In genomic region chr1:35929730-35930592, GRCh38 we compare ENCODE assay signal across 8 cellular contexts. TPM values are rescaled to one million over a fixed set of nuclear protein-coding genes. Genes with fewer than 3 reads are reported as not detected.
DNase-seq lines count a peak whose midpoint lies in the region; ATAC-seq and TF ChIP-seq lines count a peak whose summit lies in the region.

No MANE protein-coding gene starts in this region.

- no peaks in the 10 kb centered on the region for H3K9me3 Mint-ChIP-seq in activated CD4-positive, alpha-beta memory T cell treated with anti-CD3 and anti-CD28 coated beads, Interleukin-2, amount 10 ng/mL, durations not matched to agents 7 days and 5 days
- no peaks in the 10 kb centered on the region for H3K9me3 Mint-ChIP-seq in endothelial cell (ENCODE audit: unreplicated experiment)

- no peaks in the 10 kb centered on the region for H3K36me3 Mint-ChIP-seq in activated CD4-positive, alpha-beta memory T cell treated with anti-CD3 and anti-CD28 coated beads, Interleukin-2, amount 10 ng/mL, durations not matched to agents 7 days and 5 days (ENCODE audit: low read depth)
- H3K36me3 Mint-ChIP-seq in endothelial cell (ENCODE audit: low read depth, unreplicated experiment): peaks cover 6% of the 10 kb centered on the region

- in situ Hi-C loops in GM13976 (cut with MboI; ENCODE audit: low sequenced_read_pairs, unreplicated experiment): no loop called here

- H3K4me3 Mint-ChIP-seq in activated CD4-positive, alpha-beta memory T cell treated with anti-CD3 and anti-CD28 coated beads, Interleukin-2, amount 10 ng/mL, durations not matched to agents 7 days and 5 days: peak overlapping the region; percentile 83
- peak overlapping the region; percentile 94 for H3K4me3 Mint-ChIP-seq in endothelial cell (ENCODE audit: unreplicated experiment)

- TF ChIP-seq CTCF in GM13976 (IDR thresholded peaks at IDR 0.05; ENCODE audit: borderline replicate concordance, control extremely low read depth, extremely low read depth, insufficient read depth, missing control alignments): no peak
- no peak for TF ChIP-seq CTCF in endothelial cell (IDR thresholded peaks at IDR 0.05; ENCODE audit: unreplicated experiment)

- ATAC-seq in HG03460 (IDR thresholded peaks at IDR 0.05; ENCODE audit: unreplicated experiment): no peak

- peaks cover 30% of the 10 kb centered on the region for H3K4me1 Mint-ChIP-seq in activated CD4-positive, alpha-beta memory T cell treated with anti-CD3 and anti-CD28 coated beads, Interleukin-2, amount 10 ng/mL, durations not matched to agents 7 days and 5 days
- H3K4me1 Mint-ChIP-seq in endothelial cell (ENCODE audit: unreplicated experiment): peaks cover 23% of the 10 kb centered on the region

- no peaks in the 10 kb centered on the region for H3K27me3 Mint-ChIP-seq in activated CD4-positive, alpha-beta memory T cell treated with anti-CD3 and anti-CD28 coated beads, Interleukin-2, amount 10 ng/mL, durations not matched to agents 7 days and 5 days
- peaks cover 4% of the 10 kb centered on the region for H3K27me3 Mint-ChIP-seq in endothelial cell (ENCODE audit: unreplicated experiment)

- CTCF ChIA-PET in activated CD4-positive, alpha-beta memory T cell treated with anti-CD3 and anti-CD28 coated beads, Interleukin-2, amount 10 ng/mL, durations not matched to agents 7 days and 5 days (lab: Charles Lee): interaction anchor here (1.3 to 1.6 kb wide), 2 partner anchors 58 to 160 kb away, joined by 3 read pairs; partner anchors contain the start of gene CLSPN

- POLR2A ChIA-PET in activated CD4-positive, alpha-beta memory T cell treated with anti-CD3 and anti-CD28 coated beads, Interleukin-2, amount 10 ng/mL, durations not matched to agents 7 days and 5 days (lab: Charles Lee): interaction anchor here (0.7 to 3.5 kb wide), 13 partner anchors 8 to 457 kb away, joined by 3 to 58 read pairs (median 7); partner anchors contain the start of genes ADPRS, AGO1, CLSPN and TRAPPC3

- peak overlapping the region; percentile 93 for H3K27ac Mint-ChIP-seq in activated CD4-positive, alpha-beta memory T cell treated with anti-CD3 and anti-CD28 coated beads, Interleukin-2, amount 10 ng/mL, durations not matched to agents 7 days and 5 days
- H3K27ac Mint-ChIP-seq in endothelial cell (ENCODE audit: unreplicated experiment): peak overlapping the region; percentile 93

- DNase-seq in A172 (ENCODE audit: low spot score): peak; percentile 37
- DNase-seq in GM13976 (ENCODE audit: low spot score): peak; percentile 30
- DNase-seq in NCI-H2196 treated with DMSO at 0.1 percent for 48 hours (lab: John Stamatoyannopoulos, UW; ENCODE audit: unreplicated experiment): peak; percentile 46
- DNase-seq in activated CD4-positive, alpha-beta memory T cell treated with anti-CD3 and anti-CD28 coated beads, Interleukin-2, amount 10 ng/mL, durations not matched to agents 7 days and 5 days: peak; percentile 44
- peak; percentile 26 for DNase-seq in endothelial cell (ENCODE audit: low spot score)
- peak; percentile 36 for DNase-seq in middle frontal gyrus (ENCODE audit: extremely low spot score, low spot score)
- peak in 5 of 6 experiments; percentile 17 to 63 (median 29) for DNase-seq in stimulated activated naive CD4-positive, alpha-beta T cell (lab: John Stamatoyannopoulos, UW)

RNA-seq across cellular contexts. Expression of gene AGO3, which starts 0.9 kb away (rescaled TPM):
- total RNA-seq in A172 (2014; rRNA removed; shearing (Covaris generic)): 10.4 and 14.8 TPM in 2 replicates
- total RNA-seq in activated CD4-positive, alpha-beta memory T cell treated with anti-CD3 and anti-CD28 coated beads, Interleukin-2, amount 10 ng/mL, durations not matched to agents 7 days and 5 days: 10 to 100 TPM; 22.2 to 22.8 TPM
- total RNA-seq in endothelial cell (ENCODE audit: unreplicated experiment): 25.9 TPM

RNA-seq across cellular contexts. Expression of gene AGO1, which starts 47.0 kb away (rescaled TPM):
- 7.1 and 7.5 TPM in 2 replicates for total RNA-seq in A172 (2014; rRNA removed; shearing (Covaris generic))
- total RNA-seq in activated CD4-positive, alpha-beta memory T cell treated with anti-CD3 and anti-CD28 coated beads, Interleukin-2, amount 10 ng/mL, durations not matched to agents 7 days and 5 days: 10 to 100 TPM; 20.8 to 21.0 TPM
- 41.1 TPM for total RNA-seq in endothelial cell (ENCODE audit: unreplicated experiment)
